1 cellular context compared by ENCODE assay signal in genomic region chr1:206471415-206471801, GRCh38.
TF ChIP-seq lines count a peak whose summit lies in the region.

No MANE protein-coding gene starts in this region.

TF ChIP-seq in GM23338, 12 proteins besides CTCF, POLR2A, EP300 and RAD21 (continued from another document):
- TF ChIP-seq REST (IDR thresholded peaks at IDR 0.05; ENCODE audit: unreplicated experiment) = no peak
- no peak for TF ChIP-seq STAT1 (IDR thresholded peaks at IDR 0.05; ENCODE audit: unreplicated experiment)
- TF ChIP-seq JUNB (IDR thresholded peaks at IDR 0.05; ENCODE audit: unreplicated experiment) = no peak
- TF ChIP-seq ETS1 (IDR thresholded peaks at IDR 0.05) = no peak
- TF ChIP-seq POLR2AphosphoS5 (IDR thresholded peaks at IDR 0.05; ENCODE audit: low read depth) = no peak
- no peak for TF ChIP-seq ZNF114 (CRISPR knock-in tag; IDR thresholded peaks at IDR 0.05)
- no peak for TF ChIP-seq EZH2 (IDR thresholded peaks at IDR 0.05; ENCODE audit: low read depth, unreplicated experiment)
- TF ChIP-seq NANOG (IDR thresholded peaks at IDR 0.05; ENCODE audit: borderline replicate concordance) = no peak
- TF ChIP-seq ZNF331 (CRISPR knock-in tag; IDR thresholded peaks at IDR 0.05; ENCODE audit: low read depth) = no peak
TF ChIP-seq in GM23338: peak in this region for 0.
